In genomic region chr5:149552038-149552494, GRCh38 we compare ENCODE assay signal across 1 cellular context.
TF ChIP-seq lines count a peak whose summit lies in the region.

No MANE protein-coding gene starts in this region.

TF ChIP-seq in K562, 482 proteins besides CTCF, POLR2A, EP300 and RAD21 (continued from another document):
- TF ChIP-seq MLLT1 (IDR thresholded peaks at IDR 0.05) (0 out of 4 replicates have a peak, but pooled peaks of 1 of the 2 experiments have one; percentile 25), WHSC1 (IDR thresholded peaks at IDR 0.05; ENCODE audit: low read length) (no peak), THAP7 (CRISPR knock-in tag; IDR thresholded peaks at IDR 0.05) (no peak), ZBTB9 (CRISPR knock-in tag; IDR thresholded peaks at IDR 0.05) (no peak), GTF2E2 (tag; IDR thresholded peaks at IDR 0.05) (0 out of 2 replicates have a peak, but pooled peaks have one; percentile 9), ZNF354B (CRISPR knock-in tag; IDR thresholded peaks at IDR 0.05) (no peak), PATZ1 (CRISPR knock-in tag; IDR thresholded peaks at IDR 0.05; ENCODE audit: borderline replicate concordance) (no peak)
